ENCODE assay signal across 8 cellular contexts in the genomic region with DNA sequence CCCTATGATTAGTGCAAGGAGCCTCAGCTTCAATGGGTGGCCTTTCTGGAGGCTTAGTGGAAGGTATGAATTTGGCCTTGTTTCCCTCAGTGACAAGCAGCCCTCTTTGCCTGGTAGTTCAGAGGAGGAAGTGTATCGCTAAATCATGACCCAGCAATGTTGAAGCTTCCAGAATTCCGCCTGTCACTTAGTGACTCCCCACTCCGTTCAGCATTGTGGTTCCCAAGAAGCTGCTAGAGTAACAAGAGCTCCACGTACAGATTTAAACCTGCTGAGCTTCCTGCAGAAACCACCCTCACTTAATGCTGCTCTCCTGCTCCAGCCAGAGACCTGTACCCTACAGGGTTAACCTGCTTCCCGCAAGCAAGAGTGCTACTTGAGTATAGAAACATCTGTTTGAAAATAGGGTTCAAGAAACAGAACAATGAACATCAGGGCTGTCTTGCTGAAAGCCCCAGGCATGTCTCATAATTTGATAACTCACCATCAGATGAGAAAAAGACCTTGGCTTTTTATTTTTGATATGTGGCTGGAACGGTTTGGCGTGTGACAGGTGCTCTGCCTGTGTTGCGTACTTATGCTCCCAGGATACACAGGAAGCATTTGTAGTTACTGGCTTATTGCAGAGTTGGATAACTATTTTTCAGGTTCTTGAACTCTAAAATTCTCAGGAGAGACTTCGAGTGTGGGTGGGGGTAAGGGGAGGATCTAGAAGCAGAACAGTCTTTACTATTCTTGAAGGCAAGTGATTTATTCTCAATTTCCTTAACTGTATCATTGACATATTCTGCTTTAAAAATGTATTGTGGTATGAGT.
DNase-seq lines count a peak whose midpoint lies in the region; ATAC-seq and TF ChIP-seq lines count a peak whose summit lies in the region.

No MANE protein-coding gene starts in this region.

- no peak for ATAC-seq in Panc1
- peak; percentile 21 for ATAC-seq in sciatic nerve
- ATAC-seq in HG02973 (IDR thresholded peaks at IDR 0.05; ENCODE audit: unreplicated experiment) = no peak
- no peak for ATAC-seq in HG02970 (IDR thresholded peaks at IDR 0.05; ENCODE audit: low FRiP score, unreplicated experiment)

- peaks cover 2% of the 10 kb centered on the region for H3K79me2 ChIP-seq in hepatocyte

- in situ Hi-C loops in Panc1 (cut with HindIII; ENCODE audit: low pct_unique_long_range_greater_than_20kb, low sequenced_read_pairs) = no loop called here

- H3K4me2 ChIP-seq in hepatocyte = peak overlapping the region; percentile 99

- no peak for TF ChIP-seq CTCF in Panc1 (IDR thresholded peaks at IDR 0.05)
- no peak for TF ChIP-seq CTCF in hepatocyte (IDR thresholded peaks at IDR 0.05; ENCODE audit: poor library complexity)

- no peaks in the 10 kb centered on the region for H4K20me1 ChIP-seq in hepatocyte (ENCODE audit: insufficient read depth, poor library complexity, severe bottlenecking)

- H2AFZ ChIP-seq in hepatocyte = peak overlapping the region; percentile 91

- CTCF ChIA-PET in Panc1 (lab: Charles Lee) = no interaction called here

- no peaks in the 10 kb centered on the region for H3K36me3 ChIP-seq in Panc1 (ENCODE audit: control insufficient read depth, insufficient read depth, low read length)
- no peaks in the 10 kb centered on the region for H3K36me3 ChIP-seq in hepatocyte (replicated peaks; ENCODE audit: insufficient read depth, low read depth)

- no peaks in the 10 kb centered on the region for H3K4me1 ChIP-seq in Panc1 (ENCODE audit: control insufficient read depth, insufficient read depth, low read length)
- peaks cover 10% of the 10 kb centered on the region for H3K4me1 ChIP-seq in hepatocyte (ENCODE audit: insufficient read depth)

- intact Hi-C loops in Panc1 (cut with micrococcal nuclease; ENCODE audit: unreplicated experiment) = no loop called here
- intact Hi-C loops in sciatic nerve (cut with DNase I) = no loop called here

- WGBS in hepatocyte (ENCODE audit: low lambda C conversion rate, missing lambda C conversion rate) = 33% methylated on average over 9 of the region's 9 CpGs

- no TSS peak for BruUV-seq in Panc1 (replicated peaks; lab: Mats Ljungman, UMichigan)

- H3K27me3 ChIP-seq in Panc1 (ENCODE audit: control insufficient read depth, insufficient read depth, low read length) (peaks cover 9% of the 10 kb centered on the region), hepatocyte (peaks cover 41% of the 10 kb centered on the region)

- H3K4me3 ChIP-seq in Panc1 (ENCODE audit: low read depth in 2 of 2, low read length in 2 of 2) (peak overlapping the region; percentile 41 to 44; a peak in 3 of 4 replicates), hepatocyte (peak overlapping the region; percentile 96)

- H3K9me3 ChIP-seq in Panc1 (ENCODE audit: control insufficient read depth, insufficient read depth, low read depth, low read length) (no peaks in the 10 kb centered on the region), hepatocyte (ENCODE audit: low read depth) (no peaks in the 10 kb centered on the region)

- no peaks in the 10 kb centered on the region for H3K9me2 ChIP-seq in hepatocyte (replicated peaks; ENCODE audit: insufficient read depth)

- POLR2A ChIA-PET in Panc1 (lab: Charles Lee) = no interaction called here

- DNase-seq in Daoy (ENCODE audit: low read depth) (peak; percentile 39), Panc1 (ENCODE audit: low read depth, low spot score) (no peak), hepatocyte (ENCODE audit: low spot score) (no peak), sciatic nerve (ENCODE audit: low spot score) (no peak), GDM1 (lab: John Stamatoyannopoulos, UW) (no peak), epidermal melanocyte (ENCODE audit: insufficient read length, low spot score) (no peak)

- no peak overlapping the region for H3K27ac ChIP-seq in Panc1 (ENCODE audit: low read length)
- H3K27ac ChIP-seq in hepatocyte = no peak overlapping the region
